22 cellular contexts compared by ENCODE assay signal in the genomic region with DNA sequence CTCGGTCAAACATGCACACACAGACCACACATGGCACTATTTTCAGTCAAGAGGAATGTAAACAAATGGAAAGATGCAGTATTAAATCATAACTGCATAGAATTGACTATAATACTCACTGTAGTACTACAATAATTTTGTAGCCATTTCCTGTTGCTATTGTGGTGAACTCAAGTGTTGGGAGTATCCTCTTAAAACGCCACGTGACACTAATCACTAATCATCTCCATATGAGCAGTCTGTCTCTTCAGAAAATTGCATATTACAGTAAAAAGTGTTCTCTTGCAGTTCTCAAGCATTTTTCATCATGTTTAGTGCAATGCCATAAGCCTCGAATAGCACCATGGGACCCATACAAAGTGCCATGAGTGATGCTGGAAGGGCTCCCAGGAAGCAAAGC.
"Had no signal": no experiment of that assay in that cellular context is flagged by ENCODE, and none has a peak within 500 bp of the region (broad histone marks: within the 10 kb centered on the region; RNA-seq: fewer than 3 reads in every experiment).

No MANE protein-coding gene starts in this region.

- H3K4me1 ChIP-seq: psoas muscle, suprapubic skin, transverse colon, uterus had no signal

- H3K4me3 Mint-ChIP-seq: activated CD4-positive, alpha-beta memory T cell treated with anti-CD3 and anti-CD28 coated beads for 36 hours; activated CD8-positive, alpha-beta memory T cell treated with anti-CD3 and anti-CD28 coated beads, Interleukin-2, amount 10 ng/mL, durations not matched to agents 7 days and 5 days; activated naive CD8-positive, alpha-beta T cell; natural killer cell; stimulated activated naive CD8-positive, alpha-beta T cell treated with anti-CD3 and anti-CD28 coated beads, Interleukin-15, Interleukin-2, amounts not matched to agents 100 ng/mL and 50 ng/mL, for 24 hours; T-helper 2 cell treated with Interferon-gamma antibody and Interleukin-4, amounts not matched to agents 5 μg/mL and 100 μg/mL, for 36 hours; WTC11 had no signal

- H3K27ac Mint-ChIP-seq: activated CD4-positive, alpha-beta memory T cell treated with anti-CD3 and anti-CD28 coated beads for 36 hours; activated CD8-positive, alpha-beta memory T cell treated with anti-CD3 and anti-CD28 coated beads, Interleukin-2, amount 10 ng/mL, durations not matched to agents 7 days and 5 days; activated naive CD8-positive, alpha-beta T cell; natural killer cell; stimulated activated naive CD8-positive, alpha-beta T cell treated with anti-CD3 and anti-CD28 coated beads, Interleukin-15, Interleukin-2, amounts not matched to agents 100 ng/mL and 50 ng/mL, for 24 hours; T-helper 2 cell treated with Interferon-gamma antibody and Interleukin-4, amounts not matched to agents 5 μg/mL and 100 μg/mL, for 36 hours; WTC11 had no signal

- H3K36me3 ChIP-seq: cardiac muscle cell, ovary, suprapubic skin, transverse colon, uterus had no signal

- H3K4me3 ChIP-seq: cardiac muscle cell, dorsolateral prefrontal cortex, ovary, psoas muscle, skin epidermis, suprapubic skin, transverse colon, uterus had no signal

- DNase-seq: activated CD4-positive, alpha-beta memory T cell treated with anti-CD3 and anti-CD28 coated beads for 36 hours; activated CD4-positive, alpha-beta T cell treated with anti-CD3 and anti-CD28 coated beads for 4 hours; activated CD8-positive, alpha-beta memory T cell treated with anti-CD3 and anti-CD28 coated beads, Interleukin-2, amount 10 ng/mL, durations not matched to agents 7 days and 5 days; amniotic stem cell; dorsolateral prefrontal cortex; glutamatergic neuron; hippocampal formation; left cardiac atrium; mesendoderm; natural killer cell; ovary; psoas muscle; right cardiac atrium; transverse colon; uterus had no signal

- H3K9me3 ChIP-seq: ovary, transverse colon had no signal

- H3K4me1 Mint-ChIP-seq: activated CD8-positive, alpha-beta memory T cell treated with anti-CD3 and anti-CD28 coated beads, Interleukin-2, amount 10 ng/mL, durations not matched to agents 7 days and 5 days; natural killer cell; WTC11 had no signal

- H3K36me3 Mint-ChIP-seq: activated CD4-positive, alpha-beta memory T cell treated with anti-CD3 and anti-CD28 coated beads for 36 hours; activated CD8-positive, alpha-beta memory T cell treated with anti-CD3 and anti-CD28 coated beads, Interleukin-2, amount 10 ng/mL, durations not matched to agents 7 days and 5 days; activated naive CD8-positive, alpha-beta T cell; natural killer cell had no signal

- H3K27me3 Mint-ChIP-seq: activated CD4-positive, alpha-beta memory T cell treated with anti-CD3 and anti-CD28 coated beads for 36 hours; activated CD8-positive, alpha-beta memory T cell treated with anti-CD3 and anti-CD28 coated beads, Interleukin-2, amount 10 ng/mL, durations not matched to agents 7 days and 5 days; activated naive CD8-positive, alpha-beta T cell; stimulated activated naive CD8-positive, alpha-beta T cell treated with anti-CD3 and anti-CD28 coated beads, Interleukin-15, Interleukin-2, amounts not matched to agents 100 ng/mL and 50 ng/mL, for 24 hours had no signal

- H3K27me3 ChIP-seq: cardiac muscle cell, dorsolateral prefrontal cortex, ovary, suprapubic skin, transverse colon, uterus had no signal
